ENCODE assay signal across 1 cellular context in the genomic region with DNA sequence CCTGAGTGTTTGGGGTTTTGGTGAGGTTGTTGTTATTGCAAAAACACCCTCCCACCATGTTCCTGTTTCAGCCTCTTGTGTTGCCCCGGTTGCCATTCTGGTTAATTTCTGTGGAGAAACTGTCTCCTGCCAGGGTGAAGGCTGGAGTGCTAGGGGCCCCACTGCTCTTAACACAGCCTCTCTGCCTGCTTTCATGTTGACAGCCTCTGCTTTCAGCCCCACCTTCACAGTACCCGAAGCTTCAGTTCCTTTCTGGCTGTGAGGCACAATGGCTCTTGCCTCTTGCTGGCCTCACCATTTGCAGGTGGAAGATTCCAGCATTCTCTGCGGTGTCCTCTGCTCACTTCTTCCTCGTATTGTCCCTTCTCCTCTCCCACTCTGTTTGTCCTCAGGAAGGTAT.
TF ChIP-seq lines count a peak whose summit lies in the region.

No MANE protein-coding gene starts in this region.

TF ChIP-seq in GM12878, 131 proteins besides CTCF, POLR2A, EP300 and RAD21 (continued from another document):
- TF ChIP-seq HDAC2 (IDR thresholded peaks at IDR 0.05) (no peak), SREBF2 (IDR thresholded peaks at IDR 0.05; ENCODE audit: low read length) (no peak), POLR2AphosphoS2 (IDR thresholded peaks at IDR 0.05; ENCODE audit: low read depth, low read length) (no peak), HDGF (IDR thresholded peaks at IDR 0.05) (no peak)
